In genomic region chr16:70429888-70430666, GRCh38 we compare ENCODE assay signal across 8 cellular contexts. TPM values are rescaled to one million over a fixed set of nuclear protein-coding genes. Genes with fewer than 3 reads are reported as not detected.
DNase-seq lines count a peak whose midpoint lies in the region; ATAC-seq and TF ChIP-seq lines count a peak whose summit lies in the region.

No MANE protein-coding gene starts in this region.

- no peaks in the 10 kb centered on the region for H3K9me3 Mint-ChIP-seq in activated CD8-positive, alpha-beta memory T cell treated with anti-CD3 and anti-CD28 coated beads, Interleukin-2, amount 10 ng/mL, durations not matched to agents 7 days and 5 days (ENCODE audit: low read depth)

- no peak for TF ChIP-seq POLR2A in esophagus squamous epithelium (IDR thresholded peaks at IDR 0.05)

- H3K9ac ChIP-seq in stomach smooth muscle (ENCODE audit: low read length in 2 of 2), result no peak overlapping the region

- CTCF ChIA-PET in activated CD8-positive, alpha-beta memory T cell treated with anti-CD3 and anti-CD28 coated beads, Interleukin-2, amount 10 ng/mL, durations not matched to agents 7 days and 5 days (lab: Charles Lee), result interaction anchor here (2.0 kb wide), 1 partner anchor 9 kb away, joined by 6 read pairs; the partner anchor contains the start of gene ST3GAL2

- H3K27me3 ChIP-seq in esophagus squamous epithelium, result no peaks in the 10 kb centered on the region
- H3K27me3 ChIP-seq in stomach smooth muscle (ENCODE audit: control insufficient read depth in 1 of 2, insufficient read depth in 2 of 2, low read length in 2 of 2), result no peaks in the 10 kb centered on the region

- no peaks in the 10 kb centered on the region for H3K27me3 Mint-ChIP-seq in activated CD8-positive, alpha-beta memory T cell treated with anti-CD3 and anti-CD28 coated beads, Interleukin-2, amount 10 ng/mL, durations not matched to agents 7 days and 5 days

- peak overlapping the region; percentile 73 for H3K27ac Mint-ChIP-seq in activated CD8-positive, alpha-beta memory T cell treated with anti-CD3 and anti-CD28 coated beads, Interleukin-2, amount 10 ng/mL, durations not matched to agents 7 days and 5 days

- peaks cover 8% of the 10 kb centered on the region for H3K36me3 Mint-ChIP-seq in activated CD8-positive, alpha-beta memory T cell treated with anti-CD3 and anti-CD28 coated beads, Interleukin-2, amount 10 ng/mL, durations not matched to agents 7 days and 5 days

- no peak for ATAC-seq in activated CD8-positive, alpha-beta memory T cell treated with anti-CD3 and anti-CD28 coated beads, Interleukin-2, amount 10 ng/mL, durations not matched to agents 7 days and 5 days
- ATAC-seq in HG02840 (IDR thresholded peaks at IDR 0.05; ENCODE audit: low FRiP score, unreplicated experiment), result no peak
- ATAC-seq in GM21390 (IDR thresholded peaks at IDR 0.05; ENCODE audit: unreplicated experiment), result no peak

- H3K4me1 Mint-ChIP-seq in activated CD8-positive, alpha-beta memory T cell treated with anti-CD3 and anti-CD28 coated beads, Interleukin-2, amount 10 ng/mL, durations not matched to agents 7 days and 5 days, result peaks cover 45% of the 10 kb centered on the region

- H3K9me3 ChIP-seq in esophagus squamous epithelium (no peaks in the 10 kb centered on the region), stomach smooth muscle (ENCODE audit: control insufficient read depth in 2 of 2, low read length in 2 of 2) (no peaks in the 10 kb centered on the region)

- DNase-seq in activated CD8-positive, alpha-beta memory T cell treated with anti-CD3 and anti-CD28 coated beads, Interleukin-2, amount 10 ng/mL, durations not matched to agents 7 days and 5 days, result no peak
- DNase-seq in activated CD8-positive, alpha-beta memory T cell treated with anti-CD3 and anti-CD28 coated beads, Interleukin-2, amount 50 U/mL, for 4 hours, result no peak
- peak; percentile 5 for DNase-seq in NCI-H69 (lab: John Stamatoyannopoulos, UW)
- no peak for DNase-seq in esophagus squamous epithelium (lab: John Stamatoyannopoulos, UW)
- no peak for DNase-seq in NCI-H2196 (lab: John Stamatoyannopoulos, UW; ENCODE audit: unreplicated experiment)

- 55 to 83% methylated on average over 2 of the region's 5 CpGs for WGBS in esophagus squamous epithelium, 2 donors

- TF ChIP-seq CTCF in esophagus squamous epithelium (IDR thresholded peaks at IDR 0.05), result no peak

- peak overlapping the region in 3 of 4 donors; percentile 40 to 80 (median 66) for H3K27ac ChIP-seq in esophagus squamous epithelium
- H3K27ac ChIP-seq in stomach smooth muscle (ENCODE audit: low read length), result peak overlapping the region; percentile 24

- H3K4me3 Mint-ChIP-seq in activated CD8-positive, alpha-beta memory T cell treated with anti-CD3 and anti-CD28 coated beads, Interleukin-2, amount 10 ng/mL, durations not matched to agents 7 days and 5 days, result no peak overlapping the region

- peaks cover 50 to 78% (median 60%) of the 10 kb centered on the region in 3 donors for H3K4me1 ChIP-seq in esophagus squamous epithelium
- peaks cover 59% of the 10 kb centered on the region for H3K4me1 ChIP-seq in stomach smooth muscle (ENCODE audit: control insufficient read depth, insufficient read depth, low read length)

- H3K4me3 ChIP-seq in esophagus squamous epithelium (no peak overlapping the region), stomach smooth muscle (ENCODE audit: low read length in 2 of 2) (no peak overlapping the region)

- no peaks in the 10 kb centered on the region for H3K36me3 ChIP-seq in esophagus squamous epithelium
- H3K36me3 ChIP-seq in stomach smooth muscle (ENCODE audit: control insufficient read depth in 2 of 2, insufficient read depth in 2 of 2, low read length in 2 of 2), result peaks cover 0 to 2% of the 10 kb centered on the region in 2 donors

- intact Hi-C loops in esophagus squamous epithelium (cut with DNase I), result no loop called here

RNA-seq across cellular contexts. Expression of gene ST3GAL2, which starts 8.8 kb away (rescaled TPM):
- 10 to 100 TPM; 23.6 to 34.2 TPM for total RNA-seq in activated CD8-positive, alpha-beta memory T cell treated with anti-CD3 and anti-CD28 coated beads, Interleukin-2, amount 10 ng/mL, durations not matched to agents 7 days and 5 days
- 1 to 10 TPM in 3 of 4 donors, under 1 TPM in 1; 0.80 to 6.5 (median 3.0) TPM for total RNA-seq in esophagus squamous epithelium

RNA-seq across cellular contexts. Expression of gene FCSK, which starts 24.3 kb away (rescaled TPM):
- total RNA-seq in activated CD8-positive, alpha-beta memory T cell treated with anti-CD3 and anti-CD28 coated beads, Interleukin-2, amount 10 ng/mL, durations not matched to agents 7 days and 5 days, result 10 to 100 TPM; 17.8 to 20.9 TPM
- total RNA-seq in esophagus squamous epithelium, result 10 to 100 TPM; 10.2 to 13.0 (median 11.0) TPM
